ENCODE assay signal across 18 cellular contexts in genomic region chr6:167494698-167495435, GRCh38.
"Had no signal": no experiment of that assay in that cellular context is flagged by ENCODE, and none has a peak within 500 bp of the region (broad histone marks: within the 10 kb centered on the region; RNA-seq: fewer than 3 reads in every experiment).

No MANE protein-coding gene starts in this region.

- H3K36me3 Mint-ChIP-seq: activated CD4-positive, alpha-beta memory T cell treated with anti-CD3 and anti-CD28 coated beads for 36 hours; activated naive CD8-positive, alpha-beta T cell treated with anti-CD3 and anti-CD28 coated beads, Interleukin-2, amount 10 ng/mL, durations not matched to agents 7 days and 5 days; mesothelial cell of epicardium; WTC11 had no signal

- H3K4me1 Mint-ChIP-seq: activated naive CD8-positive, alpha-beta T cell treated with anti-CD3 and anti-CD28 coated beads, Interleukin-2, amount 10 ng/mL, durations not matched to agents 7 days and 5 days had no signal

- H3K27me3 ChIP-seq: foreskin keratinocyte had no signal

- DNase-seq: activated CD4-positive, alpha-beta memory T cell treated with anti-CD3 and anti-CD28 coated beads for 36 hours; activated CD4-positive, alpha-beta T cell treated with anti-CD3 and anti-CD28 coated beads for 4 hours; activated naive CD8-positive, alpha-beta T cell treated with anti-CD3 and anti-CD28 coated beads, Interleukin-2, amount 10 ng/mL, durations not matched to agents 7 days and 5 days; central memory CD4-positive, alpha-beta T cell; endodermal cell; foreskin keratinocyte; hippocampal formation; islet precursor cell; stimulated activated CD4-positive, alpha-beta T cell treated with anti-CD3 and anti-CD28 coated beads, Interleukin-15, amount 100 ng/mL, for 24 hours; stimulated activated CD4-positive, alpha-beta T cell treated with anti-CD3 and anti-CD28 coated beads, Interleukin-2, amount 100 ng/mL, for 48 hours had no signal

- H3K9me3 Mint-ChIP-seq: activated CD4-positive, alpha-beta memory T cell treated with anti-CD3 and anti-CD28 coated beads for 36 hours; endodermal cell; mesothelial cell of epicardium; T-helper 2 cell treated with Interferon-gamma antibody and Interleukin-4, amounts not matched to agents 5 μg/mL and 100 μg/mL, for 36 hours had no signal

- H3K36me3 ChIP-seq: thoracic aorta had no signal

- H3K4me3 Mint-ChIP-seq: activated CD4-positive, alpha-beta memory T cell treated with anti-CD3 and anti-CD28 coated beads for 36 hours; activated naive CD8-positive, alpha-beta T cell treated with anti-CD3 and anti-CD28 coated beads, Interleukin-2, amount 10 ng/mL, durations not matched to agents 7 days and 5 days; endodermal cell; mesothelial cell of epicardium; T-helper 2 cell treated with Interferon-gamma antibody and Interleukin-4, amounts not matched to agents 5 μg/mL and 100 μg/mL, for 36 hours; WTC11 had no signal

- H3K27ac Mint-ChIP-seq: activated CD4-positive, alpha-beta memory T cell treated with anti-CD3 and anti-CD28 coated beads for 36 hours; activated naive CD8-positive, alpha-beta T cell treated with anti-CD3 and anti-CD28 coated beads, Interleukin-2, amount 10 ng/mL, durations not matched to agents 7 days and 5 days; endodermal cell; T-helper 2 cell treated with Interferon-gamma antibody and Interleukin-4, amounts not matched to agents 5 μg/mL and 100 μg/mL, for 36 hours; WTC11 had no signal

- H3K27me3 Mint-ChIP-seq: activated naive CD8-positive, alpha-beta T cell treated with anti-CD3 and anti-CD28 coated beads, Interleukin-2, amount 10 ng/mL, durations not matched to agents 7 days and 5 days had no signal

- FAIRE-seq: colon, small intestine, TTC549 had no signal

- H3K4me3 ChIP-seq: psoas muscle had no signal
